Comparison of ENCODE assay signal across 8 cellular contexts in the genomic region with DNA sequence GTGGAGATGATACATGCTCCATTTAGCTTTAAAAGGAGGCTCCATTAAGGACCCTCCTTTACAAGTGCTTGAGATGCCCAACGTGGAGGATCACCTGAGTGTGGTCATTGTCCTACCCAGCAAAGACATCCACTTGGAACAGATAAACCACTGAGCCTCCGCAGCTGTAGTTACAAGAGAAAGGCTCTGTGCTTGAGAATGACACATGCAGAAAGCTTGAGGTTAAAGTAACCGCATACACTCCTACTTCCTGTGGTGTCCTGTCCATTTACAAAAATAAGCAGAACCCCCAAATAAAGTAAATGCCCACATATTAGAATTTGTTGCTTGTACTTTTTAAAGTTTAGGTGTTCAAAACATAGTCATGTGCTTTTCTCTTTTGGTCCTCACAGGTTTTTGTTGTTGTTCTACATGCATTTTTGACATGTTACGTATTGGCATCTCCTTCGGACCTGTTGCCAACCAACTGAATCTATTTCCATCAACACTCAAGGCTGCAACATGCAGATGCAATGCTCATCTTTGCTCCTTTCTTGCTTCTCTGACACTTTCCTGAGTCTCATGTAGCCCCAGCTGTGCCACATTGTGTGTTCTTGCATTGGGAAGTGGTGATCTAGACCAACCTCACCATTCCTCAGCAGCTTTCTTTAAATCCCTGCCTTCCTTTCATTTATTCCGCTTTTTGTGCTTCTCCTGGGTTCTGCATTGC. TPM values are rescaled to one million over a fixed set of nuclear protein-coding genes. Genes with fewer than 3 reads are reported as not detected.
DNase-seq lines count a peak whose midpoint lies in the region; ATAC-seq, FAIRE-seq and TF ChIP-seq lines count a peak whose summit lies in the region.

No MANE protein-coding gene starts in this region.

- no peaks in the 10 kb centered on the region for H3K27me3 ChIP-seq in right cardiac atrium (ENCODE audit: control insufficient read depth, insufficient read depth)

- FAIRE-seq in D721Med (lab: Jason Lieb, UNC): peak; percentile 96

- no peak for TF ChIP-seq CTCF in D721Med (IDR thresholded peaks at IDR 0.05; ENCODE audit: insufficient read depth, missing control alignments)

- ATAC-seq in GM21423 (IDR thresholded peaks at IDR 0.05; ENCODE audit: unreplicated experiment) (peak; percentile 97), HG03558 (IDR thresholded peaks at IDR 0.05; ENCODE audit: extremely low read depth, unreplicated experiment) (peak; percentile 92), right cardiac atrium (no peak)

- H3K9me3 ChIP-seq in right cardiac atrium (ENCODE audit: control insufficient read depth, low read length): no peaks in the 10 kb centered on the region

- DNase-seq in D721Med (ENCODE audit: insufficient read length, low spot score) (no peak), astrocyte of the hippocampus (ENCODE audit: low read depth, low spot score) (peak; percentile 17), pons (ENCODE audit: low spot score) (no peak), anterior cingulate cortex (lab: John Stamatoyannopoulos, UW) (no peak), right cardiac atrium (no peak), NCI-H345 (lab: John Stamatoyannopoulos, UW) (no peak)

- intact Hi-C loops in right cardiac atrium (cut with DNase I): no loop called here

- H3K4me1 ChIP-seq in right cardiac atrium (ENCODE audit: control insufficient read depth, insufficient read depth, low read length): no peaks in the 10 kb centered on the region

- 57% methylated on average over 6 of the region's 6 CpGs for WGBS in right cardiac atrium

- no peak overlapping the region for H3K4me3 ChIP-seq in right cardiac atrium (ENCODE audit: low read length)

- no peak overlapping the region for H3K27ac ChIP-seq in right cardiac atrium (ENCODE audit: low read length)

RNA-seq across cellular contexts. Expression of gene SERPINB7, which starts 56.0 kb away (rescaled TPM):
- not detected for total RNA-seq in right cardiac atrium
- polyA plus RNA-seq in right cardiac atrium: not detected

RNA-seq across cellular contexts. Expression of gene SERPINB2, which starts 56.3 kb away (rescaled TPM):
- total RNA-seq in right cardiac atrium: not detected
- not detected for polyA plus RNA-seq in right cardiac atrium

Comparison
In these comparisons a context has a peak if more than half of its experiments do, and no peak if none do; other contexts are left out.
1. ATAC-seq: peak in GM21423 (single experiment) and HG03558 (single experiment); none in right cardiac atrium (0 of 2).